In genomic region chr22:46267431-46268279, GRCh38 we compare ENCODE assay signal across 8 cellular contexts. TPM values are rescaled to one million over a fixed set of nuclear protein-coding genes. Genes with fewer than 3 reads are reported as not detected.
DNase-seq lines count a peak whose midpoint lies in the region; ATAC-seq and TF ChIP-seq lines count a peak whose summit lies in the region.

TTC38 (plus strand) TSS chr22:46268008; CDS start chr22:46268040, 32 bp downstream.

- POLR2A ChIA-PET in RWPE1 (lab: Yijun Ruan, JAX; ENCODE audit: low non-redundant PET) = interaction anchor here (1.0 kb wide), 2 partner anchors 17 to 28 kb away, joined by 4 to 5 read pairs; partner anchors contain the start of gene CDPF1
- POLR2A ChIA-PET in naive thymus-derived CD8-positive, alpha-beta T cell (lab: Charles Lee) = interaction anchor here (0.6 to 1.6 kb wide), 7 partner anchors 8 to 232 kb away, joined by 3 to 7 read pairs (median 3); partner anchors contain the start of gene CDPF1

- H3K27ac ChIP-seq in RWPE1 (peak within 1 kb of the TSS; percentile 76), thyroid gland (peak within 1 kb of the TSS; percentile 53 to 81 (median 80))

- peaks cover 0 to 8% (median 4%) of the 10 kb centered on the region in 3 donors for H3K36me3 Mint-ChIP-seq in naive thymus-derived CD8-positive, alpha-beta T cell

- intact Hi-C loops in thyroid gland (cut with DNase I) = no loop called here

- ATAC-seq in GM18867 (IDR thresholded peaks at IDR 0.05; ENCODE audit: unreplicated experiment) (peak; percentile 80), HG03565 (IDR thresholded peaks at IDR 0.05; ENCODE audit: unreplicated experiment) (peak; percentile 45)
- peak; percentile 82 to 91 for ATAC-seq in naive thymus-derived CD8-positive, alpha-beta T cell

- TF ChIP-seq POLR2A in thyroid gland (IDR thresholded peaks at IDR 0.05) = peak in 1 of 2 donors; percentile 77

- DNase-seq in AG09319 (ENCODE audit: extremely low read depth, low read depth) (peak; percentile 40), RWPE1 (ENCODE audit: low spot score) (peak; percentile 78), fibroblast of the conjunctiva (ENCODE audit: low read depth) (peak; percentile 55), thyroid gland (peak; percentile 95 to 96)
- peak; percentile 29 for DNase-seq in activated gamma-delta T cell treated with anti-CD3 and anti-CD28 coated beads, Interleukin-2, amount 50 U/mL, for 16 hours (ENCODE audit: low read depth)
- DNase-seq in naive thymus-derived CD8-positive, alpha-beta T cell = peak in 9 of 10 donors; percentile 8 to 73 (median 39)

- peak within 1 kb of the TSS; percentile 68 to 81 (median 68) for H3K4me3 ChIP-seq in thyroid gland (replicated peaks in 1 of 3)

- peaks cover 7 to 17% (median 14%) of the 10 kb centered on the region in 5 donors for H3K27me3 Mint-ChIP-seq in naive thymus-derived CD8-positive, alpha-beta T cell

- H3K27me3 ChIP-seq in thyroid gland = no peaks in the 10 kb centered on the region

- TF ChIP-seq CTCF in AG09319 (IDR thresholded peaks at IDR 0.05; ENCODE audit: low read depth, low read length) = no peak
- no peak for TF ChIP-seq CTCF in RWPE1 (conservative IDR thresholded peaks at IDR 0.05; ENCODE audit: low read depth)
- no peak for TF ChIP-seq CTCF in thyroid gland (IDR thresholded peaks at IDR 0.05)

- H3K27ac Mint-ChIP-seq in naive thymus-derived CD8-positive, alpha-beta T cell = peak within 1 kb of the TSS; percentile 25 to 87 (median 64)

- H3K4me3 Mint-ChIP-seq in naive thymus-derived CD8-positive, alpha-beta T cell = peak within 1 kb of the TSS; percentile 80 to 94 (median 91)

- CTCF ChIA-PET in RWPE1 (lab: Yijun Ruan, JAX) = interaction anchor here (1.0 kb wide), 1 partner anchor 145 kb away, joined by 3 read pairs; no protein-coding TSS in a partner anchor

- peaks cover 9 to 21% of the 10 kb centered on the region in 2 donors for H3K4me1 ChIP-seq in thyroid gland

- peaks cover under 1 to 4% of the 10 kb centered on the region in 2 donors for H3K36me3 ChIP-seq in thyroid gland

- peaks cover 0 to 8% (median 0%) of the 10 kb centered on the region in 9 donors for H3K9me3 Mint-ChIP-seq in naive thymus-derived CD8-positive, alpha-beta T cell

- no peaks in the 10 kb centered on the region for H3K9me3 ChIP-seq in thyroid gland

- peaks cover 4 to 29% (median 17%) of the 10 kb centered on the region in 4 donors for H3K4me1 Mint-ChIP-seq in naive thymus-derived CD8-positive, alpha-beta T cell

- WGBS in thyroid gland, 2 donors = 1 to 2% methylated on average over 8 to 31 of the region's 74 CpGs

RNA-seq across cellular contexts. Expression of gene TTC38, which starts in this region (rescaled TPM):
- total RNA-seq in naive thymus-derived CD8-positive, alpha-beta T cell = 1 to 10 TPM; 6.7 to 9.7 TPM
- 10 to 100 TPM in 1 of 3 donors, 1 to 10 TPM in 2; 2.6 to 33.5 (median 5.0) TPM for polyA plus RNA-seq in naive thymus-derived CD8-positive, alpha-beta T cell
- total RNA-seq in thyroid gland = 10 to 100 TPM; 30.2 to 81.9 (median 51.1) TPM

Comparison
In these comparisons a context has a peak if more than half of its experiments do, and no peak if none do; other contexts are left out.
1. Peak in every context shown above with its lines: DNase-seq, ATAC-seq, H3K4me3 ChIP-seq and H3K27ac ChIP-seq.
2. DNase-seq: peak in every context shown above with its lines; median percentile 96 in thyroid gland; 78 in RWPE1; 55 in fibroblast of the conjunctiva; 40 in AG09319; 39 in naive thymus-derived CD8-positive, alpha-beta T cell; 29 in activated gamma-delta T cell treated with anti-CD3 and anti-CD28 coated beads, Interleukin-2, amount 50 U/mL, for 16 hours.